ENCODE assay signal across 1 cellular context in genomic region chr7:132280335-132280734, GRCh38.
TF ChIP-seq lines count a peak whose summit lies in the region.

No MANE protein-coding gene starts in this region.

TF ChIP-seq in A549, 52 proteins besides CTCF, POLR2A, EP300 and RAD21 (continued from another document):
- no peak for TF ChIP-seq ZSCAN20 (CRISPR knock-in tag; IDR thresholded peaks at IDR 0.05)
- no peak for TF ChIP-seq RFX5 (IDR thresholded peaks at IDR 0.05)
- TF ChIP-seq PBX3 (IDR thresholded peaks at IDR 0.05): no peak
- TF ChIP-seq GATA3 (IDR thresholded peaks at IDR 0.05; ENCODE audit: borderline replicate concordance): no peak
- TF ChIP-seq SREBF2 (IDR thresholded peaks at IDR 0.05): no peak
- TF ChIP-seq PHF8 (IDR thresholded peaks at IDR 0.05; ENCODE audit: borderline replicate concordance, low read depth): no peak
- TF ChIP-seq CEBPB (IDR thresholded peaks at IDR 0.05): no peak
